In genomic region chr17:48054238-48055185, GRCh38 we compare ENCODE assay signal across 1 cellular context.
TF ChIP-seq lines count a peak whose summit lies in the region.

No MANE protein-coding gene starts in this region.

TF ChIP-seq in HepG2, 621 proteins besides CTCF, POLR2A, EP300 and RAD21:
- TF ChIP-seq ZNF770 (CRISPR knock-in tag; IDR thresholded peaks at IDR 0.05) (no peak), REPIN1 (CRISPR knock-in tag; IDR thresholded peaks at IDR 0.05; ENCODE audit: borderline replicate concordance, low read depth) (no peak), RBFOX2 (IDR thresholded peaks at IDR 0.05; ENCODE audit: low read depth, low read length) (peak; percentile 49; the same call in 1 of the 2 replicates), AGO2 (optimal IDR thresholded peaks at IDR 0.05; ENCODE audit: low read depth, low read length) (peak; percentile 55), AHDC1 (CRISPR knock-in tag; IDR thresholded peaks at IDR 0.05; ENCODE audit: borderline replicate concordance) (no peak), ZNF788 (CRISPR knock-in tag; IDR thresholded peaks at IDR 0.05; ENCODE audit: borderline replicate concordance) (no peak), ZNF207 (IDR thresholded peaks at IDR 0.05; ENCODE audit: borderline replicate concordance) (no peak), TBX3 (IDR thresholded peaks at IDR 0.05; ENCODE audit: borderline replicate concordance) (no peak)
